In the genomic region with DNA sequence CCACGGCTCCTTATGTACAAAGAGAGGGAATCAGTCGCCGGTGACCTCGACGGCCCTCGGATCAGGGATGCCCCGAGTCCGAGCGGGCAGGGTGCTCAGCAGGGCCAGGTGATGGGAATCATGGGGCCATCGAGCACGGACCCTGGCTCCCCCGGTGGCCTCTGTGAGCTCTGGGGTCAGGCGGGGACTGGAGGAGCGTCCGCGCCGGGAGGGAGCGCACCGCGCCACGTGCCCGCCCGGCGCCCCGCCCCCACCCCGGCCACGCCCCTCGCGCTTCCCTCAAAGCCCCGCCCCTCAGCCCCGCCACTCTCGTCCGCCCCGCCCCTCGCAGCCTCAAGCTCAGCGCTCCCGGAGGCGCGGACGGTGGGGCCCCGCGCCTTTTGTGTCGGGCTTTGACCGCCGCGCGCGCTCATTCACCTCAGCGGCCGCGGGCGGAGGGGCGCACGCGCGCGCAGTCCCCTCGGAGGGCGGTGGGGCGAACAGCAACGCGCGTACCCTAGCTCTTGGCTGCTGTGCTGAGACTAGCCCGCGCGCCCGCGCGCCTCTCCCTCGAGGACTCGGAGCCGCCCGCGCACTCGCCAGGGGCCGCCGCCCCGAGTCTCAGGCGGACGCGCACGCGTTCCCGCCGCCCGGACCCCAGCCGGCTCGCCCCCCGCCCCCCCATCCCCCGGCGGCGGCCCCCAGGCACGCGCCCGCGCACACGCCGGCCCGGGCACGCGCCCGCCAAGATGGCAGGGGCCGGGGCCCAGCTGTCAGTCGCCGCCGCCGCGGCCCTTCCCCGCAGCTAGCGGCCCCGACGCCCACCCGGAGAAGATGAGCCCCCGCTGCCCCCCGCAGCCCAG, we compare ENCODE assay signal across 8 cellular contexts.
A peak's percentile ranks its signal among the peaks of the same experiment; 100 is the strongest.
DNase-seq lines count a peak whose midpoint lies in the region; ATAC-seq and TF ChIP-seq lines count a peak whose summit lies in the region.

No MANE protein-coding gene starts in this region.

- ATAC-seq in HG02981 (IDR thresholded peaks at IDR 0.05; ENCODE audit: unreplicated experiment): peak; percentile 65
- ATAC-seq in activated CD4-positive, alpha-beta T cell treated with anti-CD3 and anti-CD28 coated beads for 36 hours: peak; percentile 87

- H3K4me3 ChIP-seq in GM12875 (ENCODE audit: low read depth, low read length): peak overlapping the region; percentile 90

- DNase-seq in NCI-H2227 (lab: John Stamatoyannopoulos, UW; ENCODE audit: unreplicated experiment) (peak; percentile 92), chondrocyte (ENCODE audit: low spot score) (no peak), kidney glomerular epithelial cell (lab: John Stamatoyannopoulos, UW) (peak; percentile 56), LoVo (ENCODE audit: low spot score) (no peak)
- peak; percentile 93 for DNase-seq in activated CD4-positive, alpha-beta T cell treated with anti-CD3 and anti-CD28 coated beads for 36 hours
- DNase-seq in stimulated activated CD4-positive, alpha-beta T cell treated with anti-CD3 and anti-CD28 coated beads, Interleukin-15, amount 100 ng/mL, for 48 hours (ENCODE audit: low read depth in 2 of 2): peak; percentile 71 to 77

- H3K27me3 Mint-ChIP-seq in activated CD4-positive, alpha-beta T cell treated with anti-CD3 and anti-CD28 coated beads for 36 hours: peaks cover 21% of the 10 kb centered on the region
- no peaks in the 10 kb centered on the region for H3K27me3 Mint-ChIP-seq in chondrocyte (ENCODE audit: low read depth)

- H3K4me3 Mint-ChIP-seq in activated CD4-positive, alpha-beta T cell treated with anti-CD3 and anti-CD28 coated beads for 36 hours: peak overlapping the region; percentile 98
- H3K4me3 Mint-ChIP-seq in chondrocyte (ENCODE audit: unreplicated experiment): peak overlapping the region; percentile 91

- H3K4me1 Mint-ChIP-seq in activated CD4-positive, alpha-beta T cell treated with anti-CD3 and anti-CD28 coated beads for 36 hours: peaks cover 21% of the 10 kb centered on the region
- H3K4me1 Mint-ChIP-seq in chondrocyte (ENCODE audit: low read depth): peaks cover 41% of the 10 kb centered on the region

- POLR2A ChIA-PET in activated CD4-positive, alpha-beta T cell treated with anti-CD3 and anti-CD28 coated beads for 36 hours (lab: Charles Lee): interaction anchor here (0.6 to 2.8 kb wide), 6 partner anchors 12 to 252 kb away, joined by 3 to 18 read pairs (median 4); a partner anchor contains a TSS

- H3K9me3 Mint-ChIP-seq in activated CD4-positive, alpha-beta T cell treated with anti-CD3 and anti-CD28 coated beads for 36 hours (ENCODE audit: low read depth): no peaks in the 10 kb centered on the region
- no peaks in the 10 kb centered on the region for H3K9me3 Mint-ChIP-seq in chondrocyte (ENCODE audit: low read depth)

- H3K36me3 Mint-ChIP-seq in activated CD4-positive, alpha-beta T cell treated with anti-CD3 and anti-CD28 coated beads for 36 hours (ENCODE audit: low read depth): peaks cover 3% of the 10 kb centered on the region
- H3K36me3 Mint-ChIP-seq in chondrocyte (ENCODE audit: low read depth): peaks cover 2% of the 10 kb centered on the region

- TF ChIP-seq CTCF in GM12875 (IDR thresholded peaks at IDR 0.05; ENCODE audit: borderline replicate concordance, insufficient read depth, low read depth, low read length) (no peak), chondrocyte (IDR thresholded peaks at IDR 0.05) (no peak)

- H3K27ac Mint-ChIP-seq in activated CD4-positive, alpha-beta T cell treated with anti-CD3 and anti-CD28 coated beads for 36 hours: no peak overlapping the region
- H3K27ac Mint-ChIP-seq in chondrocyte (ENCODE audit: unreplicated experiment): no peak overlapping the region

- intact Hi-C loops in activated CD4-positive, alpha-beta T cell treated with anti-CD3 and anti-CD28 coated beads for 36 hours (cut with DNase I, micrococcal nuclease): loop anchor here in 1 of 2 experiments (1.0 to 2.0 kb wide), 10 partner anchors 178 to 491 kb away; a partner anchor contains a TSS

- CTCF ChIA-PET in activated CD4-positive, alpha-beta T cell treated with anti-CD3 and anti-CD28 coated beads for 36 hours (lab: Charles Lee): interaction anchor here (0.6 to 3.5 kb wide), 8 partner anchors 12 to 363 kb away, joined by 3 to 16 read pairs (median 4); no protein-coding TSS in a partner anchor

Comparison
In these comparisons a context has a peak if more than half of its experiments do, and no peak if none do; other contexts are left out.
1. DNase-seq: peak in NCI-H2227 (single experiment), activated CD4-positive, alpha-beta T cell treated with anti-CD3 and anti-CD28 coated beads for 36 hours (single experiment), kidney glomerular epithelial cell (single experiment) and stimulated activated CD4-positive, alpha-beta T cell treated with anti-CD3 and anti-CD28 coated beads, Interleukin-15, amount 100 ng/mL, for 48 hours (2 of 2); none in chondrocyte (single experiment) and LoVo (single experiment).